ENCODE assay signal across 9 cellular contexts in the genomic region with DNA sequence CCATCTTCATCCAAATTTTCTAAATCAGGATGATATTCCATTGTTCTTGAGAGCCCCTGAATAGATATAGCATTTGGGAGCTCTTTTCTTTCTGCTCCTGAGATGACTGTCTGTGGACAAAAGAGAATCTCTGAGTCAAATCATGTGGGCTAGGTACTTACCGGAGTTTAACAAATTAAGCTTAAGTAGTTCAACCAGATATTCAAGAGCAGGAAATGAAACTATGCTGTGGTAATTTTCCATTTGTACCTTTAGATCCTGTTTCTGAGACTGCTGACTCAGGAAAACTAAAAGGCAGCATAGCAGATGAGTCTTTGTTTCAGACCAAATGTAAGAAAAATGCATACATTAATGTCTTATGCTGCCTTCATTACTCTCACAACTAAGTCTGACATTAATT. TPM values are rescaled to one million over a fixed set of nuclear protein-coding genes. Genes with fewer than 3 reads are reported as not detected.
A peak's percentile ranks its signal among the peaks of the same experiment; 100 is the strongest.
DNase-seq lines count a peak whose midpoint lies in the region; ATAC-seq and TF ChIP-seq lines count a peak whose summit lies in the region.
"Had no signal": no experiment of that assay in that cellular context is flagged by ENCODE, and none has a peak within 500 bp of the region (broad histone marks: within the 10 kb centered on the region; RNA-seq: fewer than 3 reads in every experiment).

A gene (minus strand): TSS at position 158 of the 400 bp plus-strand sequence. CDS start 117 bp downstream, at position 41.

- peaks cover 18% of the 10 kb centered on the region for H3K27me3 Mint-ChIP-seq in CD8-positive, alpha-beta T cell (ENCODE audit: low read depth)

- no peak for TF ChIP-seq CTCF in KMS-11 (conservative IDR thresholded peaks at IDR 0.05; ENCODE audit: low read depth, low read length)
- no peak for TF ChIP-seq CTCF in hepatocyte (IDR thresholded peaks at IDR 0.05; ENCODE audit: poor library complexity)
- TF ChIP-seq CTCF in CD8-positive, alpha-beta T cell (IDR thresholded peaks at IDR 0.05): no peak

- CTCF ChIA-PET in CD8-positive, alpha-beta T cell (lab: Charles Lee): interaction anchor here (1.2 to 2.1 kb wide), 5 partner anchors 10 to 316 kb away, joined by 3 to 5 read pairs (median 5); no protein-coding TSS in a partner anchor

- H3K27me3 ChIP-seq in KMS-11 (ENCODE audit: insufficient read depth, low read depth) (no peaks in the 10 kb centered on the region), hepatocyte (no peaks in the 10 kb centered on the region)
- H3K27me3 ChIP-seq in CD8-positive, alpha-beta T cell (ENCODE audit: insufficient read depth, low read length): no peaks in the 10 kb centered on the region
- H3K27me3 ChIP-seq: pancreas had no signal

- H3K27ac ChIP-seq in KMS-11 (peak within 1 kb of the TSS; percentile 77), hepatocyte (no peak within 1 kb of the TSS)
- no peak within 1 kb of the TSS for H3K27ac ChIP-seq in CD8-positive, alpha-beta T cell (ENCODE audit: low read depth, low read length)

- no peaks in the 10 kb centered on the region for H3K9me3 ChIP-seq in hepatocyte (ENCODE audit: low read depth)
- H3K9me3 ChIP-seq in CD8-positive, alpha-beta T cell (ENCODE audit: low read length): no peaks in the 10 kb centered on the region
- H3K9me3 ChIP-seq: pancreas had no signal

- POLR2A ChIA-PET in CD8-positive, alpha-beta T cell (lab: Charles Lee): no interaction called here

- H3K4me2 ChIP-seq in KMS-11 (peak within 1 kb of the TSS; percentile 76), hepatocyte (no peak within 1 kb of the TSS)

- H3K4me3 Mint-ChIP-seq in CD8-positive, alpha-beta T cell: no peak within 1 kb of the TSS

- 61% methylated on average over 1 of the region's 1 CpG for WGBS in hepatocyte (ENCODE audit: low lambda C conversion rate, missing lambda C conversion rate)

- no peak within 1 kb of the TSS for H3K27ac Mint-ChIP-seq in CD8-positive, alpha-beta T cell

- no peaks in the 10 kb centered on the region for H3K79me2 ChIP-seq in KMS-11 (ENCODE audit: insufficient read depth, low read depth)
- H3K79me2 ChIP-seq in hepatocyte: no peaks in the 10 kb centered on the region

- H3K9me2 ChIP-seq in hepatocyte (replicated peaks; ENCODE audit: insufficient read depth): no peaks in the 10 kb centered on the region

- H2AFZ ChIP-seq in KMS-11 (ENCODE audit: low read depth) (no peak within 1 kb of the TSS), hepatocyte (no peak within 1 kb of the TSS)

- DNase-seq in CD1c-positive myeloid dendritic cell (ENCODE audit: extremely low spot score) (peak; percentile 95), germinal center (ENCODE audit: low spot score) (peak; percentile 28), hepatocyte (ENCODE audit: low spot score) (no peak), AG08396 (ENCODE audit: low spot score) (no peak)
- no peak for DNase-seq in stimulated activated CD4-positive, alpha-beta T cell treated with anti-CD3 and anti-CD28 coated beads, Interleukin-15, amount 100 ng/mL, for 24 hours
- DNase-seq in CD8-positive, alpha-beta T cell: no peak
- DNase-seq: pancreas had no signal

- peaks cover 68% of the 10 kb centered on the region for H3K4me1 ChIP-seq in KMS-11 (ENCODE audit: low read depth, poor library complexity, severe bottlenecking)
- H3K4me1 ChIP-seq in hepatocyte (ENCODE audit: insufficient read depth): no peaks in the 10 kb centered on the region
- no peaks in the 10 kb centered on the region for H3K4me1 ChIP-seq in CD8-positive, alpha-beta T cell (ENCODE audit: insufficient read depth, low read length)
- H3K4me1 ChIP-seq: pancreas had no signal

- H3K4me1 Mint-ChIP-seq in CD8-positive, alpha-beta T cell (ENCODE audit: low read depth): peaks cover 4% of the 10 kb centered on the region

- intact Hi-C loops in CD8-positive, alpha-beta T cell (cut with DNase I, micrococcal nuclease): no loop called here

- H3K36me3 Mint-ChIP-seq in CD8-positive, alpha-beta T cell: no peaks in the 10 kb centered on the region

- H3K9ac ChIP-seq in KMS-11: no peak within 1 kb of the TSS

- H4K20me1 ChIP-seq in KMS-11 (ENCODE audit: insufficient read depth): no peaks in the 10 kb centered on the region
- H4K20me1 ChIP-seq in hepatocyte (ENCODE audit: insufficient read depth, poor library complexity, severe bottlenecking): no peaks in the 10 kb centered on the region

- H3K36me3 ChIP-seq in KMS-11 (ENCODE audit: insufficient read depth) (no peaks in the 10 kb centered on the region), hepatocyte (replicated peaks; ENCODE audit: insufficient read depth, low read depth) (no peaks in the 10 kb centered on the region)
- H3K36me3 ChIP-seq in CD8-positive, alpha-beta T cell (ENCODE audit: insufficient read depth, low read length): no peaks in the 10 kb centered on the region
- H3K36me3 ChIP-seq: pancreas had no signal

- H3K9me3 Mint-ChIP-seq in CD8-positive, alpha-beta T cell: no peaks in the 10 kb centered on the region

- H3K4me3 ChIP-seq in KMS-11 (IDR thresholded peaks at IDR 0.05; ENCODE audit: insufficient read depth, low read depth, low read length) (no peak within 1 kb of the TSS), hepatocyte (no peak within 1 kb of the TSS)
- H3K4me3 ChIP-seq in CD8-positive, alpha-beta T cell (ENCODE audit: low read depth, low read length): no peak within 1 kb of the TSS

- ATAC-seq in GM19467 (IDR thresholded peaks at IDR 0.05; ENCODE audit: unreplicated experiment): peak; percentile 79
- ATAC-seq in CD8-positive, alpha-beta T cell: no peak

RNA-seq across cellular contexts. Expression of the gene that starts here (rescaled TPM):
- total RNA-seq in hepatocyte: 1.1 and 2.3 TPM in 2 replicates
- polyA plus RNA-seq in hepatocyte: 1.3 and 2.3 TPM in 2 replicates
- under 1 TPM in 1 of 2 experiments, not detected in 1; 0.92 TPM for total RNA-seq in CD8-positive, alpha-beta T cell

Comparison
In these comparisons a context has a peak if more than half of its experiments do, and no peak if none do; other contexts are left out.
1. DNase-seq: peak in CD1c-positive myeloid dendritic cell (single experiment) and germinal center (single experiment); none in stimulated activated CD4-positive, alpha-beta T cell treated with anti-CD3 and anti-CD28 coated beads, Interleukin-15, amount 100 ng/mL, for 24 hours (single experiment), hepatocyte (single experiment), AG08396 (single experiment) and CD8-positive, alpha-beta T cell (0 of 7).